Comparison of ENCODE assay signal across 16 cellular contexts in genomic region chr17:63277629-63278028, GRCh38.
A peak's percentile ranks its signal among the peaks of the same experiment; 100 is the strongest.
DNase-seq lines count a peak whose midpoint lies in the region; FAIRE-seq and TF ChIP-seq lines count a peak whose summit lies in the region.
"Had no signal": no experiment of that assay in that cellular context is flagged by ENCODE, and none has a peak within 500 bp of the region (broad histone marks: within the 10 kb centered on the region; RNA-seq: fewer than 3 reads in every experiment).

No MANE protein-coding gene starts in this region.

- H3K4me1 Mint-ChIP-seq in MCF 10A (ENCODE audit: insufficient read depth, unreplicated experiment), result peaks cover 39% of the 10 kb centered on the region
- H3K4me1 Mint-ChIP-seq in astrocyte (ENCODE audit: low read depth, unreplicated experiment), result peaks cover 45% of the 10 kb centered on the region
- peaks cover 4% of the 10 kb centered on the region for H3K4me1 Mint-ChIP-seq in activated naive CD4-positive, alpha-beta T cell treated with anti-CD3 and anti-CD28 coated beads, Interleukin-2, amount 10 ng/mL, durations not matched to agents 7 days and 5 days

- FAIRE-seq in astrocyte (lab: Jason Lieb, UNC), result no peak

- H4K20me1 ChIP-seq in mammary epithelial cell (ENCODE audit: insufficient read depth, low read length), result no peaks in the 10 kb centered on the region
- no peaks in the 10 kb centered on the region for H4K20me1 ChIP-seq in astrocyte (ENCODE audit: insufficient read depth, low read length)

- POLR2A ChIA-PET in MCF 10A (lab: Yijun Ruan, JAX), result interaction anchor here (0.6 to 0.7 kb wide), 2 partner anchors 79 to 549 kb away, joined by 3 read pairs; no protein-coding TSS in a partner anchor

- CTCF ChIA-PET in mammary epithelial cell (lab: Charles Lee; ENCODE audit: low non-redundant PET) (no interaction called here), MCF 10A (lab: Yijun Ruan, JAX) (interaction anchor here (1.7 kb wide), 1 partner anchor 129 kb away, joined by 3 read pairs; no protein-coding TSS in a partner anchor)
- CTCF ChIA-PET in activated naive CD4-positive, alpha-beta T cell treated with anti-CD3 and anti-CD28 coated beads, Interleukin-2, amount 10 ng/mL, durations not matched to agents 7 days and 5 days (lab: Charles Lee), result interaction anchor here (1.0 kb wide), 1 partner anchor 163 kb away, joined by 3 read pairs; no protein-coding TSS in a partner anchor

- in situ Hi-C loops in mammary epithelial cell (cut with MboI; ENCODE audit: low sequenced_read_pairs in 2 of 2), result no loop called here

- dilution Hi-C loops in mammary epithelial cell (cut with HindIII; ENCODE audit: low sequenced_read_pairs), result no loop called here

- H3K4me3 Mint-ChIP-seq in MCF 10A (ENCODE audit: unreplicated experiment) (no peak overlapping the region), astrocyte (ENCODE audit: unreplicated experiment) (no peak overlapping the region)
- H3K4me3 Mint-ChIP-seq in activated naive CD4-positive, alpha-beta T cell treated with anti-CD3 and anti-CD28 coated beads, Interleukin-2, amount 10 ng/mL, durations not matched to agents 7 days and 5 days, result no peak overlapping the region

- H3K4me1 ChIP-seq in mammary epithelial cell (ENCODE audit: insufficient read depth, low read length), result peaks cover 62% of the 10 kb centered on the region
- peaks cover 49% of the 10 kb centered on the region for H3K4me1 ChIP-seq in astrocyte (ENCODE audit: insufficient read depth, low read length)

- H3K4me3 ChIP-seq in mammary epithelial cell (replicated peaks in 1 of 3; ENCODE audit: insufficient read depth in 1 of 3, low read depth in 2 of 3, low read length in 3 of 3) (no peak overlapping the region), astrocyte (ENCODE audit: insufficient read depth, low read depth, low read length) (no peak overlapping the region), fibroblast of the aortic adventitia (ENCODE audit: low read depth, low read length) (no peak overlapping the region)

- H3K79me2 ChIP-seq in mammary epithelial cell (ENCODE audit: insufficient read depth, low read length) (peaks cover 35% of the 10 kb centered on the region), astrocyte (ENCODE audit: insufficient read depth, low read length) (peaks cover 22% of the 10 kb centered on the region)

- DNase-seq in mammary epithelial cell (no peak), MCF 10A (ENCODE audit: unreplicated experiment) (no peak), astrocyte (ENCODE audit: low read depth) (no peak), fibroblast of the aortic adventitia (ENCODE audit: low read depth) (peak; percentile 59), iPS-NIHi11 (ENCODE audit: low spot score) (no peak), GM03348 (ENCODE audit: low spot score) (no peak), DMS153 (lab: John Stamatoyannopoulos, UW) (no peak)
- no peak for DNase-seq in activated naive CD4-positive, alpha-beta T cell treated with anti-CD3 and anti-CD28 coated beads, Interleukin-2, amount 10 ng/mL, durations not matched to agents 7 days and 5 days
- DNase-seq: 8988T, C1 segment of cervical spinal cord, EL, H7, NCI-H1436 treated with DMSO at 0.1 percent for 48 hours, NCI-H2081, NCI-H524, RPMI8226 had no signal

- no peaks in the 10 kb centered on the region for H3K27me3 ChIP-seq in mammary epithelial cell (ENCODE audit: insufficient read depth, low read length)
- no peaks in the 10 kb centered on the region for H3K27me3 ChIP-seq in astrocyte (ENCODE audit: insufficient read depth, low read length)

- H3K9ac ChIP-seq in mammary epithelial cell (ENCODE audit: insufficient read depth, low read length), result no peak overlapping the region
- no peak overlapping the region for H3K9ac ChIP-seq in astrocyte (ENCODE audit: low read length)

- H3K27ac ChIP-seq in mammary epithelial cell (ENCODE audit: insufficient read depth, low read depth, low read length) (peak overlapping the region; percentile 86), astrocyte (ENCODE audit: low read depth, low read length) (peak overlapping the region; percentile 92)

- H3K4me2 ChIP-seq in mammary epithelial cell (ENCODE audit: insufficient read depth, low read depth, low read length), result no peak overlapping the region
- H3K4me2 ChIP-seq in astrocyte (ENCODE audit: low read length), result no peak overlapping the region

- 66% methylated on average over 3 of the region's 3 CpGs for WGBS in mammary epithelial cell (ENCODE audit: low coverage, missing lambda C conversion rate)

- no TSS peak for BruUV-seq in mammary epithelial cell (replicated peaks; lab: Mats Ljungman, UMichigan)
- BruUV-seq in MCF 10A (replicated peaks; lab: Mats Ljungman, UMichigan), result no TSS peak

- intact Hi-C loops in mammary epithelial cell (cut with micrococcal nuclease), result no loop called here
- intact Hi-C loops in MCF 10A (cut with micrococcal nuclease), result no loop called here

- H3K27me3 Mint-ChIP-seq in MCF 10A (ENCODE audit: insufficient read depth, unreplicated experiment) (no peaks in the 10 kb centered on the region), astrocyte (ENCODE audit: low read depth, unreplicated experiment) (no peaks in the 10 kb centered on the region)
- no peaks in the 10 kb centered on the region for H3K27me3 Mint-ChIP-seq in activated naive CD4-positive, alpha-beta T cell treated with anti-CD3 and anti-CD28 coated beads, Interleukin-2, amount 10 ng/mL, durations not matched to agents 7 days and 5 days

- H2AFZ ChIP-seq in mammary epithelial cell (ENCODE audit: low read depth, low read length) (no peak overlapping the region), astrocyte (ENCODE audit: low read depth, low read length) (no peak overlapping the region)

- H3K9me3 ChIP-seq in mammary epithelial cell (replicated peaks; ENCODE audit: insufficient read depth, low read length) (no peaks in the 10 kb centered on the region), astrocyte (ENCODE audit: insufficient read depth, low read depth, low read length) (no peaks in the 10 kb centered on the region)

- H3K36me3 Mint-ChIP-seq in MCF 10A (ENCODE audit: insufficient read depth, unreplicated experiment) (no peaks in the 10 kb centered on the region), astrocyte (ENCODE audit: low read depth, unreplicated experiment) (peaks cover 6% of the 10 kb centered on the region)
- no peaks in the 10 kb centered on the region for H3K36me3 Mint-ChIP-seq in activated naive CD4-positive, alpha-beta T cell treated with anti-CD3 and anti-CD28 coated beads, Interleukin-2, amount 10 ng/mL, durations not matched to agents 7 days and 5 days

- TF ChIP-seq CTCF in mammary epithelial cell (conservative IDR thresholded peaks at IDR 0.05 in 1 of 2, IDR thresholded peaks at IDR 0.05 in 1 of 2; ENCODE audit: extremely low read depth in 1 of 2, insufficient read depth in 1 of 2, low read depth in 1 of 2, low read length in 2 of 2), result no peak
- no peak for TF ChIP-seq CTCF in MCF 10A (IDR thresholded peaks at IDR 0.05; ENCODE audit: unreplicated experiment)
- no peak for TF ChIP-seq CTCF in astrocyte (IDR thresholded peaks at IDR 0.05; ENCODE audit: insufficient read depth, low read depth, low read length)
- no peak for TF ChIP-seq CTCF in fibroblast of the aortic adventitia (IDR thresholded peaks at IDR 0.05; ENCODE audit: insufficient read depth, low read length)

- H3K36me3 ChIP-seq in mammary epithelial cell (ENCODE audit: insufficient read depth, low read length), result no peaks in the 10 kb centered on the region
- H3K36me3 ChIP-seq in astrocyte (ENCODE audit: insufficient read depth, low read length), result no peaks in the 10 kb centered on the region

- H3K9me3 Mint-ChIP-seq in MCF 10A (ENCODE audit: unreplicated experiment) (no peaks in the 10 kb centered on the region), astrocyte (ENCODE audit: unreplicated experiment) (no peaks in the 10 kb centered on the region)
- no peaks in the 10 kb centered on the region for H3K9me3 Mint-ChIP-seq in activated naive CD4-positive, alpha-beta T cell treated with anti-CD3 and anti-CD28 coated beads, Interleukin-2, amount 10 ng/mL, durations not matched to agents 7 days and 5 days

- H3K27ac Mint-ChIP-seq in MCF 10A (ENCODE audit: low read depth, unreplicated experiment) (no peak overlapping the region), astrocyte (ENCODE audit: unreplicated experiment) (peak overlapping the region; percentile 92)
- no peak overlapping the region for H3K27ac Mint-ChIP-seq in activated naive CD4-positive, alpha-beta T cell treated with anti-CD3 and anti-CD28 coated beads, Interleukin-2, amount 10 ng/mL, durations not matched to agents 7 days and 5 days
